Comparison of ENCODE assay signal across 27 cellular contexts in the genomic region with DNA sequence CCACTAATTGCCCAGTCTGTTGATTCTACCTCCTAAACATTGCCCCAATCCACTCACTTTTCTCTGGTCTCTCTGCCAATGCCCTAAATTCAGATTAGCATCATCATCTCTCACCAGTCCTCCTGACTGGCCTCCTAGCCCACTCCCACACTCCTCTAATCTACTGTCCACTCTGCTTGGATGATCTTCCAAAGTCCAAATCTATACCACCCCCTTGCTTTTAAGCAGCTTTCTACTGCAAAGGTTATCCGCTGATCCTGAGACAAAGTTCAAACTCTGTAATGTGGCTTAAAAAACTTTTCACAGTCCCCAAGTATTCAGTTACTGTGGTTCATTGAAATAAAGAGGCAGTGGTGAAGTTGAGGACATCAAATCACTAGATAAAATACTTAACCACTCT.
"Had no signal": no experiment of that assay in that cellular context is flagged by ENCODE, and none has a peak within 500 bp of the region (broad histone marks: within the 10 kb centered on the region; RNA-seq: fewer than 3 reads in every experiment).

No MANE protein-coding gene starts in this region.

- FAIRE-seq: keratinocyte, urothelium cell line had no signal

- H3K4me3 Mint-ChIP-seq: mesothelial cell of epicardium; naive B cell; natural killer cell; nephron progenitor cell; neural progenitor cell; stimulated activated effector memory CD8-positive, alpha-beta T cell treated with anti-CD3 and anti-CD28 coated beads, Interleukin-12 subunit alpha, Interleukin-12 subunit beta, amount 100 ng/mL, for 72 hours; stimulated activated naive CD8-positive, alpha-beta T cell treated with anti-CD3 and anti-CD28 coated beads, Interleukin-15, Interleukin-2, amounts not matched to agents 100 ng/mL and 50 ng/mL, for 24 hours had no signal

- DNase-seq: hippocampal formation; kidney glomerular epithelial cell; left cardiac atrium; left lung; naive B cell; natural killer cell; nephron progenitor cell; occipital lobe; ovary; spleen; stimulated activated CD4-positive, alpha-beta T cell treated with anti-CD3 and anti-CD28 coated beads, Interleukin-4, amount 100 ng/mL, for 24 hours; stimulated activated naive CD4-positive, alpha-beta T cell; tibial artery; upper lobe of right lung had no signal

- H3K4me1 Mint-ChIP-seq: mesothelial cell of epicardium; naive B cell; nephron progenitor cell; neural progenitor cell; stimulated activated effector memory CD8-positive, alpha-beta T cell treated with anti-CD3 and anti-CD28 coated beads, Interleukin-12 subunit alpha, Interleukin-12 subunit beta, amount 100 ng/mL, for 72 hours had no signal

- H3K27me3 ChIP-seq: left lung, neural progenitor cell, neutrophil, ovary, right atrium auricular region, spleen, suprapubic skin, tibial artery, upper lobe of right lung had no signal

- H3K9me3 Mint-ChIP-seq: mesothelial cell of epicardium; naive B cell; natural killer cell; nephron progenitor cell; neural progenitor cell; stimulated activated effector memory CD8-positive, alpha-beta T cell treated with anti-CD3 and anti-CD28 coated beads, Interleukin-12 subunit alpha, Interleukin-12 subunit beta, amount 100 ng/mL, for 72 hours; stimulated activated naive CD8-positive, alpha-beta T cell treated with anti-CD3 and anti-CD28 coated beads, Interleukin-15, Interleukin-2, amounts not matched to agents 100 ng/mL and 50 ng/mL, for 24 hours had no signal

- H3K4me1 ChIP-seq: left lung, neural progenitor cell, right atrium auricular region, spleen, suprapubic skin, tibial artery, upper lobe of right lung had no signal

- H3K36me3 Mint-ChIP-seq: natural killer cell had no signal

- H3K4me3 ChIP-seq: left lung, lung, neural progenitor cell, ovary, right atrium auricular region, skin epidermis, spleen, suprapubic skin, thoracic aorta, tibial artery, upper lobe of right lung had no signal

- H3K27ac Mint-ChIP-seq: mesothelial cell of epicardium; naive B cell; natural killer cell; nephron progenitor cell; neural progenitor cell; progenitor cell of endocrine pancreas; stimulated activated effector memory CD8-positive, alpha-beta T cell treated with anti-CD3 and anti-CD28 coated beads, Interleukin-12 subunit alpha, Interleukin-12 subunit beta, amount 100 ng/mL, for 72 hours; stimulated activated naive CD8-positive, alpha-beta T cell treated with anti-CD3 and anti-CD28 coated beads, Interleukin-15, Interleukin-2, amounts not matched to agents 100 ng/mL and 50 ng/mL, for 24 hours had no signal

- H3K36me3 ChIP-seq: neural progenitor cell, ovary had no signal

- H3K9me3 ChIP-seq: left lung, neutrophil, ovary, right atrium auricular region, spleen, suprapubic skin, thoracic aorta, tibial artery, upper lobe of right lung had no signal

- H3K9ac ChIP-seq: neural progenitor cell had no signal

- H3K27me3 Mint-ChIP-seq: naive B cell; progenitor cell of endocrine pancreas; stimulated activated naive CD8-positive, alpha-beta T cell treated with anti-CD3 and anti-CD28 coated beads, Interleukin-15, Interleukin-2, amounts not matched to agents 100 ng/mL and 50 ng/mL, for 24 hours had no signal

- H3K27ac ChIP-seq: left lung, neural progenitor cell, neutrophil, ovary, right atrium auricular region, skin epidermis, suprapubic skin, thoracic aorta, tibial artery, upper lobe of right lung had no signal
